In the genomic region with DNA sequence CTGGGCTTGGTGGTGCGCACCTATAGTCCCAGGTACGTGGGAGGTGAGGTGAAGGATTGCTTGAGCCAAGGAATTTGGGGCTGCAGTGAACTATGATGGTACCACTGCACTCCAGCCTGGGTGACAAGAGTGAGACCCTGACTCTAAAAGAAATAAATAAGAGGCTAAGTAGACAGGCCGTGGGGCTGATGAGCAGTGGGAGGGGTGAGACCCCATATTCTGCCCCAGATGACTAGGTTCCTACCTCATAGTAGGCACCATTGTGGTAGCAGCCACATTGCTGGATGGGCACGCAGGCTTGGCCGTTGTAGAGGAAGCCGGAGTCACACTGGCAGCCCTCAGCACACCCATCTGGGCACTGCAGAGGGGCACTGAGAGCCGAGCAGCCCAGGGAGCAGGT, we compare ENCODE assay signal across 1 cellular context. TPM values are rescaled to one million over a fixed set of nuclear protein-coding genes. Genes with fewer than 3 reads are reported as not detected.
"Had no signal": no experiment of that assay in that cellular context is flagged by ENCODE, and none has a peak within 500 bp of the region (broad histone marks: within the 10 kb centered on the region; RNA-seq: fewer than 3 reads in every experiment).

No MANE protein-coding gene starts in this region.

RNA-seq across cellular contexts. Expression of a gene that starts 32.8 kb away (rescaled TPM):
- total RNA-seq: GM23248 had no signal
- polyA plus RNA-seq: GM23248 had no signal
